In genomic region chr11:95849087-95849825, GRCh38 we compare ENCODE assay signal across 8 cellular contexts. TPM values are rescaled to one million over a fixed set of nuclear protein-coding genes. Genes with fewer than 3 reads are reported as not detected.
DNase-seq lines count a peak whose midpoint lies in the region; ATAC-seq and TF ChIP-seq lines count a peak whose summit lies in the region.

No MANE protein-coding gene starts in this region.

- H3K4me3 ChIP-seq in DOHH2 (ENCODE audit: low read length) (no peak overlapping the region), fibroblast of the aortic adventitia (ENCODE audit: low read depth, low read length) (no peak overlapping the region)

- H3K79me2 ChIP-seq in DOHH2 (ENCODE audit: control insufficient read depth, low read length): no peaks in the 10 kb centered on the region

- H3K36me3 Mint-ChIP-seq in activated T-helper 2 cell treated with anti-CD3 and anti-CD28 coated beads, Interferon-gamma antibody, Interleukin-2, Interleukin-4, amounts not matched to agents 10 μg/mL and 5 μg/mL and 100 μg/mL, durations not matched to agents 14 hours and 24 hours and 36 hours (ENCODE audit: low read depth): peaks cover 27% of the 10 kb centered on the region
- peaks cover 15% of the 10 kb centered on the region for H3K36me3 Mint-ChIP-seq in stimulated activated memory B cell treated with anti-CD40 and anti-IgM and Interleukin-4, amounts not matched to agents 10 μg/mL and 1 μg/mL and 100 μg/mL, for 72 hours

- TF ChIP-seq CTCF in DOHH2 (IDR thresholded peaks at IDR 0.05; ENCODE audit: low read depth, low read length, poor library complexity, severe bottlenecking) (peak; percentile 55), fibroblast of the aortic adventitia (IDR thresholded peaks at IDR 0.05; ENCODE audit: insufficient read depth, low read length) (peak; percentile 60)

- H3K9me2 ChIP-seq in DOHH2 (replicated peaks; ENCODE audit: control insufficient read depth, low read length): no peaks in the 10 kb centered on the region

- intact Hi-C loops in activated T-helper 2 cell treated with anti-CD3 and anti-CD28 coated beads, Interferon-gamma antibody, Interleukin-2, Interleukin-4, amounts not matched to agents 10 μg/mL and 5 μg/mL and 100 μg/mL, durations not matched to agents 14 hours and 24 hours and 36 hours (cut with micrococcal nuclease): loop anchor here (10.0 kb wide), 1 partner anchor 116 kb away; no protein-coding TSS in a partner anchor

- no peaks in the 10 kb centered on the region for H4K20me1 ChIP-seq in DOHH2 (ENCODE audit: control insufficient read depth, insufficient read depth, low read depth, low read length)

- peak; percentile 67 for ATAC-seq in GM21447 (IDR thresholded peaks at IDR 0.05; ENCODE audit: unreplicated experiment)
- ATAC-seq in stimulated activated memory B cell treated with anti-CD40 and anti-IgM and Interleukin-4, amounts not matched to agents 10 μg/mL and 1 μg/mL and 100 μg/mL, for 72 hours: no peak

- H3K4me3 Mint-ChIP-seq in activated T-helper 2 cell treated with anti-CD3 and anti-CD28 coated beads, Interferon-gamma antibody, Interleukin-2, Interleukin-4, amounts not matched to agents 10 μg/mL and 5 μg/mL and 100 μg/mL, durations not matched to agents 14 hours and 24 hours and 36 hours (ENCODE audit: low read depth): no peak overlapping the region
- H3K4me3 Mint-ChIP-seq in stimulated activated memory B cell treated with anti-CD40 and anti-IgM and Interleukin-4, amounts not matched to agents 10 μg/mL and 1 μg/mL and 100 μg/mL, for 72 hours: no peak overlapping the region

- no peaks in the 10 kb centered on the region for H3K4me1 Mint-ChIP-seq in activated T-helper 2 cell treated with anti-CD3 and anti-CD28 coated beads, Interferon-gamma antibody, Interleukin-2, Interleukin-4, amounts not matched to agents 10 μg/mL and 5 μg/mL and 100 μg/mL, durations not matched to agents 14 hours and 24 hours and 36 hours (ENCODE audit: low read depth)
- H3K4me1 Mint-ChIP-seq in stimulated activated memory B cell treated with anti-CD40 and anti-IgM and Interleukin-4, amounts not matched to agents 10 μg/mL and 1 μg/mL and 100 μg/mL, for 72 hours: peaks cover under 1% of the 10 kb centered on the region

- peak; percentile 13 for DNase-seq in NCI-H146 (lab: John Stamatoyannopoulos, UW)
- DNase-seq in activated CD4-positive, alpha-beta T cell treated with anti-CD3 and anti-CD28 coated beads for 4 hours: peak; percentile 23 to 35
- peak; percentile 84 for DNase-seq in fibroblast of the aortic adventitia (ENCODE audit: low read depth)
- DNase-seq in occipital lobe (lab: John Stamatoyannopoulos, UW): peak; percentile 6
- DNase-seq in activated T-helper 2 cell treated with anti-CD3 and anti-CD28 coated beads, Interferon-gamma antibody, Interleukin-2, Interleukin-4, amounts not matched to agents 10 μg/mL and 5 μg/mL and 100 μg/mL, durations not matched to agents 14 hours and 24 hours and 36 hours (ENCODE audit: low spot score): no peak

- no peak overlapping the region for H3K27ac Mint-ChIP-seq in activated T-helper 2 cell treated with anti-CD3 and anti-CD28 coated beads, Interferon-gamma antibody, Interleukin-2, Interleukin-4, amounts not matched to agents 10 μg/mL and 5 μg/mL and 100 μg/mL, durations not matched to agents 14 hours and 24 hours and 36 hours
- no peak overlapping the region for H3K27ac Mint-ChIP-seq in stimulated activated memory B cell treated with anti-CD40 and anti-IgM and Interleukin-4, amounts not matched to agents 10 μg/mL and 1 μg/mL and 100 μg/mL, for 72 hours

- H3K27me3 Mint-ChIP-seq in activated T-helper 2 cell treated with anti-CD3 and anti-CD28 coated beads, Interferon-gamma antibody, Interleukin-2, Interleukin-4, amounts not matched to agents 10 μg/mL and 5 μg/mL and 100 μg/mL, durations not matched to agents 14 hours and 24 hours and 36 hours (ENCODE audit: low read depth): no peaks in the 10 kb centered on the region
- H3K27me3 Mint-ChIP-seq in stimulated activated memory B cell treated with anti-CD40 and anti-IgM and Interleukin-4, amounts not matched to agents 10 μg/mL and 1 μg/mL and 100 μg/mL, for 72 hours: no peaks in the 10 kb centered on the region

- H3K27ac ChIP-seq in DOHH2 (ENCODE audit: low read depth, low read length): no peak overlapping the region

- H3K4me2 ChIP-seq in DOHH2 (ENCODE audit: low read length): no peak overlapping the region

- no peaks in the 10 kb centered on the region for H3K9me3 Mint-ChIP-seq in activated T-helper 2 cell treated with anti-CD3 and anti-CD28 coated beads, Interferon-gamma antibody, Interleukin-2, Interleukin-4, amounts not matched to agents 10 μg/mL and 5 μg/mL and 100 μg/mL, durations not matched to agents 14 hours and 24 hours and 36 hours
- H3K9me3 Mint-ChIP-seq in stimulated activated memory B cell treated with anti-CD40 and anti-IgM and Interleukin-4, amounts not matched to agents 10 μg/mL and 1 μg/mL and 100 μg/mL, for 72 hours: no peaks in the 10 kb centered on the region

- no peaks in the 10 kb centered on the region for H3F3A ChIP-seq in DOHH2 (ENCODE audit: control insufficient read depth, insufficient read depth)

- H3K36me3 ChIP-seq in DOHH2 (ENCODE audit: control insufficient read depth, low read length): peaks cover 30% of the 10 kb centered on the region

- H3K9me3 ChIP-seq in DOHH2 (ENCODE audit: control insufficient read depth, insufficient read depth, low read length): no peaks in the 10 kb centered on the region

- H3K27me3 ChIP-seq in DOHH2 (ENCODE audit: control insufficient read depth, low read length): no peaks in the 10 kb centered on the region

- H3K4me1 ChIP-seq in DOHH2 (ENCODE audit: control insufficient read depth, low read length): no peaks in the 10 kb centered on the region

RNA-seq across cellular contexts. Expression of gene CEP57, which starts 59.0 kb away (rescaled TPM):
- 26.8 and 68.1 TPM in 2 replicates for total RNA-seq in fibroblast of the aortic adventitia (ENCODE audit: low replicate concordance)
- total RNA-seq in occipital lobe: 117 TPM
- total RNA-seq in activated T-helper 2 cell treated with anti-CD3 and anti-CD28 coated beads, Interferon-gamma antibody, Interleukin-2, Interleukin-4, amounts not matched to agents 10 μg/mL and 5 μg/mL and 100 μg/mL, durations not matched to agents 14 hours and 24 hours and 36 hours: 88.3 and 94.5 TPM in 2 replicates

RNA-seq across cellular contexts. Expression of gene FAM76B, which starts 59.7 kb away (rescaled TPM):
- total RNA-seq in fibroblast of the aortic adventitia (ENCODE audit: low replicate concordance) (19.3 and 26.2 TPM in 2 replicates), occipital lobe (73.0 TPM)
- 46.6 and 49.7 TPM in 2 replicates for total RNA-seq in activated T-helper 2 cell treated with anti-CD3 and anti-CD28 coated beads, Interferon-gamma antibody, Interleukin-2, Interleukin-4, amounts not matched to agents 10 μg/mL and 5 μg/mL and 100 μg/mL, durations not matched to agents 14 hours and 24 hours and 36 hours
